Comparison of ENCODE assay signal across 1 cellular context in genomic region chr2:189522435-189523151, GRCh38.
TF ChIP-seq lines count a peak whose summit lies in the region.

No MANE protein-coding gene starts in this region.

TF ChIP-seq in HepG2, 621 proteins besides CTCF, POLR2A, EP300 and RAD21 (continued from another document):
- TF ChIP-seq MNT (IDR thresholded peaks at IDR 0.05) (no peak), CAMTA2 (CRISPR knock-in tag; IDR thresholded peaks at IDR 0.05; ENCODE audit: borderline replicate concordance) (no peak), ZNF251 (CRISPR knock-in tag; IDR thresholded peaks at IDR 0.05) (no peak), ZMAT5 (CRISPR knock-in tag; IDR thresholded peaks at IDR 0.05; ENCODE audit: borderline replicate concordance, low read depth) (no peak)
